Comparison of ENCODE assay signal across 1 cellular context in the genomic region with DNA sequence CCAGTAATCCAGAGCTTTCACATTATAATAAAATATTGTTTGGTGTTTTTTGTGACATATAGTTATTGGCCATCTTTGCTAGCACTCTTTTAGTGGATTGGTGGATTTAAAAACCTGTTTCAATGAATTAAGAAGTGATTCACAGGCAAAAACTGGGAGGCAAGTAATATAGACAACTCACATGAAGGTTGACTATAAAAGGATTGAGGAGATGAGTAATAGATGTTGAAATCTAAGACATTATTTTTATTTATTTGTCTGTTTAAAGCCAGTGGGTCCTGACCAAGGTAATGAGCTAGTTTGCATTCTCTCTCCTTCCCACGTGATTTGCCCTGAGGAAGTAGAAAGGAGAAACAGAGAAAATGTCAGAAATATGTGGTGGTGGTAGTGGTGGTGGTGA.
TF ChIP-seq lines count a peak whose summit lies in the region.

No MANE protein-coding gene starts in this region.

TF ChIP-seq in GM12878, 131 proteins besides CTCF, POLR2A, EP300 and RAD21 (continued from another document):
- no peak for TF ChIP-seq REST (IDR thresholded peaks at IDR 0.05; ENCODE audit: low read depth, low read length)
- no peak for TF ChIP-seq TARDBP (IDR thresholded peaks at IDR 0.05; ENCODE audit: borderline replicate concordance)
- TF ChIP-seq, protein P1, sequence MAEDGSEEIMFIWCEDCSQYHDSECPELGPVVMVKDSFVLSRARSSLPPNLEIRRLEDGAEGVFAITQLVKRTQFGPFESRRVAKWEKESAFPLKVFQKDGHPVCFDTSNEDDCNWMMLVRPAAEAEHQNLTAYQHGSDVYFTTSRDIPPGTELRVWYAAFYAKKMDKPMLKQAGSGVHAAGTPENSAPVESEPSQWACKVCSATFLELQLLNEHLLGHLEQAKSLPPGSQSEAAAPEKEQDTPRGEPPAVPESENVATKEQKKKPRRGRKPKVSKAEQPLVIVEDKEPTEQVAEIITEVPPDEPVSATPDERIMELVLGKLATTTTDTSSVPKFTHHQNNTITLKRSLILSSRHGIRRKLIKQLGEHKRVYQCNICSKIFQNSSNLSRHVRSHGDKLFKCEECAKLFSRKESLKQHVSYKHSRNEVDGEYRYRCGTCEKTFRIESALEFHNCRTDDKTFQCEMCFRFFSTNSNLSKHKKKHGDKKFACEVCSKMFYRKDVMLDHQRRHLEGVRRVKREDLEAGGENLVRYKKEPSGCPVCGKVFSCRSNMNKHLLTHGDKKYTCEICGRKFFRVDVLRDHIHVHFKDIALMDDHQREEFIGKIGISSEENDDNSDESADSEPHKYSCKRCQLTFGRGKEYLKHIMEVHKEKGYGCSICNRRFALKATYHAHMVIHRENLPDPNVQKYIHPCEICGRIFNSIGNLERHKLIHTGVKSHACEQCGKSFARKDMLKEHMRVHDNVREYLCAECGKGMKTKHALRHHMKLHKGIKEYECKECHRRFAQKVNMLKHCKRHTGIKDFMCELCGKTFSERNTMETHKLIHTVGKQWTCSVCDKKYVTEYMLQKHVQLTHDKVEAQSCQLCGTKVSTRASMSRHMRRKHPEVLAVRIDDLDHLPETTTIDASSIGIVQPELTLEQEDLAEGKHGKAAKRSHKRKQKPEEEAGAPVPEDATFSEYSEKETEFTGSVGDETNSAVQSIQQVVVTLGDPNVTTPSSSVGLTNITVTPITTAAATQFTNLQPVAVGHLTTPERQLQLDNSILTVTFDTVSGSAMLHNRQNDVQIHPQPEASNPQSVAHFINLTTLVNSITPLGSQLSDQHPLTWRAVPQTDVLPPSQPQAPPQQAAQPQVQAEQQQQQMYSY (CRISPR knock-in tag; IDR thresholded peaks at IDR 0.05), result no peak
- TF ChIP-seq, protein P2, sequence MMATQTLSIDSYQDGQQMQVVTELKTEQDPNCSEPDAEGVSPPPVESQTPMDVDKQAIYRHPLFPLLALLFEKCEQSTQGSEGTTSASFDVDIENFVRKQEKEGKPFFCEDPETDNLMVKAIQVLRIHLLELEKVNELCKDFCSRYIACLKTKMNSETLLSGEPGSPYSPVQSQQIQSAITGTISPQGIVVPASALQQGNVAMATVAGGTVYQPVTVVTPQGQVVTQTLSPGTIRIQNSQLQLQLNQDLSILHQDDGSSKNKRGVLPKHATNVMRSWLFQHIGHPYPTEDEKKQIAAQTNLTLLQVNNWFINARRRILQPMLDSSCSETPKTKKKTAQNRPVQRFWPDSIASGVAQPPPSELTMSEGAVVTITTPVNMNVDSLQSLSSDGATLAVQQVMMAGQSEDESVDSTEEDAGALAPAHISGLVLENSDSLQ (IDR thresholded peaks at IDR 0.05), result no peak
- TF ChIP-seq BMI1 (IDR thresholded peaks at IDR 0.05; ENCODE audit: borderline replicate concordance), result no peak
